9 cellular contexts compared by ENCODE assay signal in genomic region chr2:77521931-77522470, GRCh38. TPM values are rescaled to one million over a fixed set of nuclear protein-coding genes. Genes with fewer than 3 reads are reported as not detected.
DNase-seq lines count a peak whose midpoint lies in the region; ATAC-seq and TF ChIP-seq lines count a peak whose summit lies in the region.
"Had no signal": no experiment of that assay in that cellular context is flagged by ENCODE, and none has a peak within 500 bp of the region (broad histone marks: within the 10 kb centered on the region; RNA-seq: fewer than 3 reads in every experiment).

LRRTM4 (minus strand) TSS chr2:77522376.

- peak within 1 kb of the TSS; percentile 40 for H2AFZ ChIP-seq in smooth muscle cell (ENCODE audit: low read depth)

- H3K27me3 ChIP-seq in right cardiac atrium (ENCODE audit: control insufficient read depth, insufficient read depth) (no peaks in the 10 kb centered on the region), smooth muscle cell (ENCODE audit: low read depth) (no peaks in the 10 kb centered on the region)

- H3K4me3 Mint-ChIP-seq in T-helper 2 cell treated with Interferon-gamma antibody and Interleukin-4, amounts not matched to agents 5 μg/mL and 100 μg/mL, for 36 hours, result no peak within 1 kb of the TSS

- peak within 1 kb of the TSS; percentile 79 for H3K4me2 ChIP-seq in smooth muscle cell

- H3K9me3 Mint-ChIP-seq in T-helper 2 cell treated with Interferon-gamma antibody and Interleukin-4, amounts not matched to agents 5 μg/mL and 100 μg/mL, for 36 hours, result peaks cover 42% of the 10 kb centered on the region

- H3K4me3 ChIP-seq in SK-N-MC, result no peak within 1 kb of the TSS
- peak within 1 kb of the TSS; percentile 35 for H3K4me3 ChIP-seq in right cardiac atrium (ENCODE audit: low read length)
- peak within 1 kb of the TSS; percentile 36 for H3K4me3 ChIP-seq in smooth muscle cell

- peak; percentile 3 for DNase-seq in DMS 273 (lab: John Stamatoyannopoulos, UW; ENCODE audit: unreplicated experiment)
- DNase-seq in DMS 273 treated with DMSO at 0.1 percent for 48 hours (lab: John Stamatoyannopoulos, UW), result no peak
- DNase-seq in SK-N-MC (ENCODE audit: low read depth, low spot score), result peak; percentile 40
- DNase-seq in right cardiac atrium, result no peak
- no peak for DNase-seq in smooth muscle cell (lab: John Stamatoyannopoulos, UW; ENCODE audit: unreplicated experiment)
- no peak for DNase-seq in stimulated activated CD4-positive, alpha-beta T cell treated with anti-CD3 and anti-CD28 coated beads, Interleukin-4, amount 100 ng/mL, for 4 hours
- DNase-seq in T-helper 2 cell treated with Interferon-gamma antibody and Interleukin-4, amounts not matched to agents 5 μg/mL and 100 μg/mL, for 36 hours (ENCODE audit: low spot score), result no peak
- no peak for DNase-seq in SKM-1 treated with dmso at 0.1 percent for 144 hours (lab: John Stamatoyannopoulos, UW; ENCODE audit: unreplicated experiment)
- DNase-seq: activated naive CD4-positive, alpha-beta T cell treated with Interleukin-2 at 50 U/mL for 16 hours had no signal

- no peaks in the 10 kb centered on the region for H3K4me1 Mint-ChIP-seq in T-helper 2 cell treated with Interferon-gamma antibody and Interleukin-4, amounts not matched to agents 5 μg/mL and 100 μg/mL, for 36 hours (ENCODE audit: low read depth)

- H4K20me1 ChIP-seq in smooth muscle cell (ENCODE audit: low read depth), result no peaks in the 10 kb centered on the region

- no peaks in the 10 kb centered on the region for H3K36me3 Mint-ChIP-seq in T-helper 2 cell treated with Interferon-gamma antibody and Interleukin-4, amounts not matched to agents 5 μg/mL and 100 μg/mL, for 36 hours (ENCODE audit: low read depth)

- intact Hi-C loops in right cardiac atrium (cut with DNase I), result no loop called here

- no peaks in the 10 kb centered on the region for H3K79me2 ChIP-seq in smooth muscle cell (ENCODE audit: low read depth)

- H3K27ac Mint-ChIP-seq in T-helper 2 cell treated with Interferon-gamma antibody and Interleukin-4, amounts not matched to agents 5 μg/mL and 100 μg/mL, for 36 hours, result no peak within 1 kb of the TSS

- H3K9ac ChIP-seq in SK-N-MC (ENCODE audit: insufficient read length), result no peak within 1 kb of the TSS
- H3K9ac ChIP-seq in smooth muscle cell (ENCODE audit: low read depth), result no peak within 1 kb of the TSS

- no peaks in the 10 kb centered on the region for H3F3A ChIP-seq in smooth muscle cell (ENCODE audit: low read depth)

- WGBS in right cardiac atrium, result 3% methylated on average over 4 of the region's 4 CpGs
- WGBS in smooth muscle cell (ENCODE audit: low lambda C conversion rate), result 15% methylated on average over 4 of the region's 4 CpGs

- H3K4me1 ChIP-seq in right cardiac atrium (ENCODE audit: control insufficient read depth, insufficient read depth, low read length), result no peaks in the 10 kb centered on the region
- peaks cover 38% of the 10 kb centered on the region for H3K4me1 ChIP-seq in smooth muscle cell (ENCODE audit: low read depth)

- peak; percentile 14 for TF ChIP-seq CTCF in smooth muscle cell (IDR thresholded peaks at IDR 0.05; ENCODE audit: borderline replicate concordance, insufficient read depth, poor library complexity, severe bottlenecking)

- no peaks in the 10 kb centered on the region for H3K27me3 Mint-ChIP-seq in T-helper 2 cell treated with Interferon-gamma antibody and Interleukin-4, amounts not matched to agents 5 μg/mL and 100 μg/mL, for 36 hours (ENCODE audit: low read depth)

- ATAC-seq in right cardiac atrium, result peak in 1 of 2 donors; percentile 78

- H3K9me3 ChIP-seq in SK-N-MC (ENCODE audit: low read depth, low read length) (no peaks in the 10 kb centered on the region; the same call in 1 of the 2 replicates), right cardiac atrium (ENCODE audit: control insufficient read depth, low read length) (no peaks in the 10 kb centered on the region), smooth muscle cell (replicated peaks; ENCODE audit: low read depth) (no peaks in the 10 kb centered on the region)

- no peak within 1 kb of the TSS for H3K27ac ChIP-seq in SK-N-MC
- H3K27ac ChIP-seq in right cardiac atrium (ENCODE audit: low read length), result no peak within 1 kb of the TSS
- no peak within 1 kb of the TSS for H3K27ac ChIP-seq in smooth muscle cell (ENCODE audit: low read depth)

- H3K36me3 ChIP-seq in SK-N-MC (ENCODE audit: insufficient read depth, low read length) (no peaks in the 10 kb centered on the region), smooth muscle cell (ENCODE audit: low read depth) (no peaks in the 10 kb centered on the region)

RNA-seq across cellular contexts. Expression of gene LRRTM4, which starts in this region (rescaled TPM):
- total RNA-seq in right cardiac atrium (1 to 10 TPM in 1 of 4 donors, under 1 TPM in 3; 0.50 to 1.0 (median 0.61) TPM), smooth muscle cell (2.4 and 5.5 TPM in 2 replicates)
- polyA plus RNA-seq in right cardiac atrium (0.09 TPM), smooth muscle cell (0.37 and 1.4 TPM in 2 replicates)

Comparison
In these comparisons a context has a peak if more than half of its experiments do, and no peak if none do; other contexts are left out.
1. DNase-seq: peak in DMS 273 (single experiment) and SK-N-MC (single experiment); none in DMS 273 treated with DMSO at 0.1 percent for 48 hours (single experiment), right cardiac atrium (0 of 3), smooth muscle cell (single experiment), stimulated activated CD4-positive, alpha-beta T cell treated with anti-CD3 and anti-CD28 coated beads, Interleukin-4, amount 100 ng/mL, for 4 hours (0 of 2), T-helper 2 cell treated with Interferon-gamma antibody and Interleukin-4, amounts not matched to agents 5 μg/mL and 100 μg/mL, for 36 hours (single experiment) and SKM-1 treated with dmso at 0.1 percent for 144 hours (single experiment).